In the genomic region with DNA sequence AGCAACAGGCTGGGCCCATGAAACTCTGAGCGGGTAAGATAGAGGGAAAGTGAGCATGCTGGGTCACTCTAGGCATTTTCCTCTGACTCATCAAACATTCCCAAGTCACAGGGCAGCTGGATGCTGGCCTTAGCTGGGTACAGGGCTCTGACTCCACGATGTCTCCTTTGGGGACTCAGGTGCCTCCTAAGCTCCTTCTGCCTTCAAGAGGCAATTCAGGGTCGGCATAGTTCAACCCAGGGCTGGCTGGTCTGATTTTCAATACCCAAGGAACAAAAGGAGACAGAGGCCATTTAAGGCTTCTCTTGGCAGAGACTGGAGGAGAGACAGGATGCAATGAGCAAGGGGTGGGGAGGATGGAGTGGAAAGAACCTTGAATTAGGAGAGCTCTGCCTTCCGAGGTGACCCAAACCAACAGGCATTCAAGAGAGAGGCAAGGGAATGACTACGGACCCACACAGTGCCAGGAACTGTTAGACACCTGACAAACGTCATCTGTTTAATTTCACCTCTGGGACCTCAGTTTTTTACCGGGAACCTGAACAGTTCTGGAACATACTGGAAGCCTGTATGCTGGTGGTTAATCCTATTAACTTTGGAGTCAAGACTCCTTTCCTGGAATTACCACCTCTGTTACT, we compare ENCODE assay signal across 8 cellular contexts. TPM values are rescaled to one million over a fixed set of nuclear protein-coding genes. Genes with fewer than 3 reads are reported as not detected.
DNase-seq lines count a peak whose midpoint lies in the region; ATAC-seq, FAIRE-seq and TF ChIP-seq lines count a peak whose summit lies in the region.

No MANE protein-coding gene starts in this region.

- DNase-seq in HK-2 (ENCODE audit: unreplicated experiment) (peak; percentile 56), astrocyte (ENCODE audit: low read depth) (peak; percentile 58), kidney (no peak), thoracic aorta (ENCODE audit: low spot score) (no peak)
- no peak for DNase-seq in stimulated activated CD4-positive, alpha-beta T cell treated with anti-CD3 and anti-CD28 coated beads, Interleukin-2, amount 100 ng/mL, for 24 hours
- no peak for DNase-seq in stimulated activated CD4-positive, alpha-beta T cell treated with anti-CD3 and anti-CD28 coated beads, Interleukin-1b, Interleukin-23, amount 100 ng/mL, for 48 hours

- intact Hi-C loops in kidney (cut with DNase I) = no loop called here

- peaks cover 8% of the 10 kb centered on the region for H3K4me1 Mint-ChIP-seq in astrocyte (ENCODE audit: low read depth, unreplicated experiment)

- H3K27ac ChIP-seq in astrocyte (ENCODE audit: low read depth, low read length) = peak overlapping the region; percentile 86
- peak overlapping the region; percentile 99 for H3K27ac ChIP-seq in kidney (ENCODE audit: low read depth in 2 of 2, low read length in 2 of 2)
- peak overlapping the region; percentile 84 to 98 for H3K27ac ChIP-seq in thoracic aorta

- no peak for TF ChIP-seq CTCF in astrocyte (IDR thresholded peaks at IDR 0.05; ENCODE audit: insufficient read depth, low read depth, low read length)
- no peak for TF ChIP-seq CTCF in kidney (IDR thresholded peaks at IDR 0.05; ENCODE audit: borderline replicate concordance, extremely low read depth, insufficient read depth)
- no peak for TF ChIP-seq CTCF in thoracic aorta (IDR thresholded peaks at IDR 0.05)

- peak overlapping the region; percentile 94 for H3K4me2 ChIP-seq in astrocyte (ENCODE audit: low read length)

- H3K4me3 ChIP-seq in astrocyte (ENCODE audit: insufficient read depth, low read depth, low read length) (peak overlapping the region; percentile 89), kidney (ENCODE audit: low read length in 2 of 2) (peak overlapping the region; percentile 80), thoracic aorta (peak overlapping the region; percentile 90)

- H4K20me1 ChIP-seq in astrocyte (ENCODE audit: insufficient read depth, low read length) = no peaks in the 10 kb centered on the region

- H3K9ac ChIP-seq in astrocyte (ENCODE audit: low read length) (peak overlapping the region; percentile 82), kidney (ENCODE audit: low read length in 2 of 2) (peak overlapping the region; percentile 81 to 91)

- H3K27ac Mint-ChIP-seq in astrocyte (ENCODE audit: unreplicated experiment) = no peak overlapping the region

- peak; percentile 60 for ATAC-seq in thoracic aorta (ENCODE audit: insufficient number of reproducible peaks, low FRiP score, low read depth)
- ATAC-seq in GM18858 (IDR thresholded peaks at IDR 0.05; ENCODE audit: unreplicated experiment) = no peak
- no peak for ATAC-seq in GM19467 (IDR thresholded peaks at IDR 0.05; ENCODE audit: unreplicated experiment)

- H3K36me3 ChIP-seq in astrocyte (ENCODE audit: insufficient read depth, low read length) (peaks cover 6% of the 10 kb centered on the region), kidney (ENCODE audit: control insufficient read depth in 1 of 2, insufficient read depth in 2 of 2, low read length in 2 of 2) (peaks cover 14 to 22% of the 10 kb centered on the region in 2 donors), thoracic aorta (peaks cover 27% of the 10 kb centered on the region)

- H3K4me3 Mint-ChIP-seq in astrocyte (ENCODE audit: unreplicated experiment) = no peak overlapping the region

- H3K9me3 ChIP-seq in astrocyte (ENCODE audit: insufficient read depth, low read depth, low read length) (no peaks in the 10 kb centered on the region), kidney (ENCODE audit: control insufficient read depth in 1 of 2, low read length in 2 of 2) (no peaks in the 10 kb centered on the region), thoracic aorta (no peaks in the 10 kb centered on the region)

- peaks cover 7% of the 10 kb centered on the region for H3K79me2 ChIP-seq in astrocyte (ENCODE audit: insufficient read depth, low read length)

- H3K27me3 ChIP-seq in astrocyte (ENCODE audit: insufficient read depth, low read length) (no peaks in the 10 kb centered on the region), thoracic aorta (replicated peaks; ENCODE audit: insufficient read depth) (no peaks in the 10 kb centered on the region)

- H3K4me1 ChIP-seq in astrocyte (ENCODE audit: insufficient read depth, low read length) (peaks cover 36% of the 10 kb centered on the region), kidney (ENCODE audit: control insufficient read depth in 1 of 2, insufficient read depth in 1 of 2, low read depth in 1 of 2, low read length in 2 of 2) (peaks cover 12 to 19% of the 10 kb centered on the region in 2 donors), thoracic aorta (ENCODE audit: control insufficient read depth in 1 of 2, low read depth in 2 of 2) (peaks cover 18 to 36% of the 10 kb centered on the region in 2 donors)

- peaks cover 13% of the 10 kb centered on the region for H3K36me3 Mint-ChIP-seq in astrocyte (ENCODE audit: low read depth, unreplicated experiment)

- H2AFZ ChIP-seq in astrocyte (ENCODE audit: low read depth, low read length) = no peak overlapping the region

- no peaks in the 10 kb centered on the region for H3K27me3 Mint-ChIP-seq in astrocyte (ENCODE audit: low read depth, unreplicated experiment)

- FAIRE-seq in astrocyte (lab: Jason Lieb, UNC) (no peak), kidney (lab: Jason Lieb, UNC) (no peak)

- no peaks in the 10 kb centered on the region for H3K9me3 Mint-ChIP-seq in astrocyte (ENCODE audit: unreplicated experiment)

RNA-seq across cellular contexts. Expression of a gene that starts 0.9 kb away (rescaled TPM):
- total RNA-seq in astrocyte = 65.6 and 72.6 TPM in 2 replicates
- 135 TPM for total RNA-seq in kidney
- polyA plus RNA-seq in kidney (ENCODE audit: insufficient read depth, low read depth, low replicate concordance) = 151 TPM
- 10 to 100 TPM; 55.8 to 83.1 TPM for total RNA-seq in thoracic aorta

RNA-seq across cellular contexts. Expression of a gene that starts 10.0 kb away (rescaled TPM):
- total RNA-seq in astrocyte (2.5 and 2.7 TPM in 2 replicates), kidney (26.1 TPM), thoracic aorta (10 to 100 TPM; 13.5 to 36.0 TPM)
- 3.8 TPM for polyA plus RNA-seq in kidney (ENCODE audit: insufficient read depth, low read depth, low replicate concordance)

RNA-seq across cellular contexts. Expression of a gene that starts 24.2 kb away (rescaled TPM):
- total RNA-seq in astrocyte (5.6 and 5.9 TPM in 2 replicates), kidney (118 TPM), thoracic aorta (10 to 100 TPM; 58.9 to 94.0 TPM)
- polyA plus RNA-seq in kidney (ENCODE audit: insufficient read depth, low read depth, low replicate concordance) = 95.0 TPM

RNA-seq across cellular contexts. Expression of a gene that starts 42.5 kb away (rescaled TPM):
- total RNA-seq in astrocyte = 15.4 and 20.1 TPM in 2 replicates
- total RNA-seq in kidney = 23.6 TPM
- 11.5 TPM for polyA plus RNA-seq in kidney (ENCODE audit: insufficient read depth, low read depth, low replicate concordance)
- 10 to 100 TPM; 21.4 to 22.6 TPM for total RNA-seq in thoracic aorta

RNA-seq across cellular contexts. Expression of a gene that starts 50.5 kb away (rescaled TPM):
- total RNA-seq in astrocyte (58.9 and 65.6 TPM in 2 replicates), kidney (89.8 TPM), thoracic aorta (10 to 100 TPM; 42.4 to 56.2 TPM)
- polyA plus RNA-seq in kidney (ENCODE audit: insufficient read depth, low read depth, low replicate concordance) = 114 TPM

Comparison
In these comparisons a context has a peak if more than half of its experiments do, and no peak if none do; other contexts are left out.
1. DNase-seq: peak in HK-2 (single experiment) and astrocyte (single experiment); none in kidney (single experiment), thoracic aorta (single experiment), stimulated activated CD4-positive, alpha-beta T cell treated with anti-CD3 and anti-CD28 coated beads, Interleukin-2, amount 100 ng/mL, for 24 hours (0 of 2) and stimulated activated CD4-positive, alpha-beta T cell treated with anti-CD3 and anti-CD28 coated beads, Interleukin-1b, Interleukin-23, amount 100 ng/mL, for 48 hours (single experiment).
2. Peak in every context shown above with its lines, with median percentiles within 50 percentile points of each other: H3K27ac ChIP-seq and H3K4me3 ChIP-seq.